ENCODE assay signal across 18 cellular contexts in the genomic region with DNA sequence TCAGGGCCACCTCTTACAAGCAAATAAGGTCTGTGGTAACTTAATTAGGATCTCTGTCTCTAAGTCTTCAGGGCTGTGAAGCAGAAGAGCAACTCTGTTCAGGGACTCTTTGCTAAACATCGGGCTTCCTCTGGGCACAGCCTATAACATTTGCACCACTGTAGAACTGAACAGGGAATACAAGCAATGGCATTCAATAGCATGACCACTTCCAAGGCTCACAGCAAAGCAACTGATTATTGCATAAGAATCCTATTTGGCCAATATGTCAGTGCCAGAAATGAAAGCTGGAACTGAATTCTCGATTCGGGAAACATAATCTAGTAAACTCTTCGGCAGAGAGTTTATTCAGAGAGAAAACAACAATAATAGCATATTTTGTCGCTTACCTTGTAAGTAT.
"Had no signal": no experiment of that assay in that cellular context is flagged by ENCODE, and none has a peak within 500 bp of the region (broad histone marks: within the 10 kb centered on the region; RNA-seq: fewer than 3 reads in every experiment).

No MANE protein-coding gene starts in this region.

- ATAC-seq: T-cell had no signal

- H3K9me3 Mint-ChIP-seq: T-cell had no signal

- H3K4me1 Mint-ChIP-seq: T-cell had no signal

- H3K4me2 ChIP-seq: SK-N-SH had no signal

- H3K27ac Mint-ChIP-seq: T-cell had no signal

- H3K9ac ChIP-seq: SK-N-SH had no signal

- H3K27me3 ChIP-seq: MG63 had no signal

- H3K4me3 ChIP-seq: MG63 had no signal

- H3K9me3 ChIP-seq: MG63, SK-N-SH had no signal

- DNase-seq: Karpas-422, KG1, MG63, NCI-H1092, NCI-H1105 treated with DMSO at 0.1 percent for 48 hours, NCI-H1417 treated with DMSO at 0.1 percent for 48 hours, NCI-H146, NCI-H187, NCI-H2029, NCI-H2227 treated with DMSO at 0.1 percent for 48 hours, NCI-H510A, NCI-H524 treated with DMSO at 0.1 percent for 48 hours, Right ventricle myocardium superior, RPMI8226, SK-N-SH, SW 1271, T-cell had no signal

- H3K36me3 ChIP-seq: MG63 had no signal

- H3K36me3 Mint-ChIP-seq: T-cell had no signal

- H3K4me3 Mint-ChIP-seq: T-cell had no signal

- H3K27me3 Mint-ChIP-seq: T-cell had no signal

- FAIRE-seq: RCC 7860 had no signal
